Comparison of ENCODE assay signal across 30 cellular contexts in genomic region chr19:38673030-38673429, GRCh38. TPM values are rescaled to one million over a fixed set of nuclear protein-coding genes. Genes with fewer than 3 reads are reported as not detected.
DNase-seq lines count a peak whose midpoint lies in the region; ATAC-seq, FAIRE-seq and TF ChIP-seq lines count a peak whose summit lies in the region.
"Had no signal": no experiment of that assay in that cellular context is flagged by ENCODE, and none has a peak within 500 bp of the region (broad histone marks: within the 10 kb centered on the region; RNA-seq: fewer than 3 reads in every experiment).

No MANE protein-coding gene starts in this region.

- intact Hi-C loops in right cardiac atrium (cut with DNase I) (no loop called here), gastrocnemius medialis (cut with DNase I; ENCODE audit: low total_unique reads) (no loop called here), HepG2 (cut with micrococcal nuclease; ENCODE audit: unreplicated experiment) (no loop called here)

- H3K79me2 ChIP-seq in astrocyte (ENCODE audit: insufficient read depth, low read length) = peaks cover 96% of the 10 kb centered on the region
- H3K79me2 ChIP-seq in HepG2 (ENCODE audit: insufficient read depth, low read length) = peaks cover 90% of the 10 kb centered on the region

- TF ChIP-seq RAD21 in HepG2 (CRISPR knock-in tag; IDR thresholded peaks at IDR 0.05) = no peak

- H4K20me1 ChIP-seq in astrocyte (ENCODE audit: insufficient read depth, low read length) = peaks cover 88% of the 10 kb centered on the region
- H4K20me1 ChIP-seq in HepG2 (ENCODE audit: insufficient read depth, low read length) = peaks cover 58% of the 10 kb centered on the region

- in situ Hi-C loops in gastrocnemius medialis (cut with MboI; ENCODE audit: low sequenced_read_pairs in 4 of 4) (loop anchor here in 1 of 4 donors (25.0 kb wide), 1 partner anchor 1139 kb away; no protein-coding TSS in a partner anchor), HepG2 (cut with HindIII; ENCODE audit: extremely low pct_ligation_motif_present, low pct_unique_long_range_greater_than_20kb) (no loop called here)

- H3K27ac ChIP-seq in HEK293 (ENCODE audit: extremely low read depth, low read depth, low read length) = no peak overlapping the region
- no peak overlapping the region for H3K27ac ChIP-seq in astrocyte (ENCODE audit: low read depth, low read length)
- H3K27ac ChIP-seq in right cardiac atrium (ENCODE audit: low read length) = peak overlapping the region; percentile 64
- H3K27ac ChIP-seq in gastrocnemius medialis = peak overlapping the region; percentile 98 to 100 (median 99)
- H3K27ac ChIP-seq in HepG2 (ENCODE audit: extremely low read length, insufficient read depth, low read length) = no peak overlapping the region
- H3K27ac ChIP-seq: SK-N-MC had no signal

- H3K4me2 ChIP-seq in astrocyte (ENCODE audit: low read length) = no peak overlapping the region
- H3K4me2 ChIP-seq in HepG2 (ENCODE audit: low read depth, low read length) = no peak overlapping the region

- TF ChIP-seq POLR2A in gastrocnemius medialis (IDR thresholded peaks at IDR 0.05) (no peak), HepG2 (IDR thresholded peaks at IDR 0.05; ENCODE audit: insufficient read depth in 1 of 2, low read depth in 2 of 2, low read length in 2 of 2) (no peak)

- no peaks in the 10 kb centered on the region for H3K9me3 Mint-ChIP-seq in astrocyte (ENCODE audit: unreplicated experiment)
- no peaks in the 10 kb centered on the region for H3K9me3 Mint-ChIP-seq in activated CD8-positive, alpha-beta memory T cell treated with anti-CD3 and anti-CD28 coated beads, Interleukin-2, amount 10 ng/mL, durations not matched to agents 7 days and 5 days (ENCODE audit: low read depth)
- H3K9me3 Mint-ChIP-seq: activated naive CD8-positive, alpha-beta T cell treated with anti-CD3 and anti-CD28 coated beads, Interleukin-2, amount 10 ng/mL, durations not matched to agents 7 days and 5 days; activated T-cell treated with anti-CD3 and anti-CD28 coated beads, Interleukin-2, amount 50 U/mL, for 24 hours; CD4-positive, alpha-beta memory T cell; HFFc6; naive B cell had no signal

- H3K4me3 ChIP-seq in HEK293 (ENCODE audit: low read depth, low read length) (no peak overlapping the region), astrocyte (ENCODE audit: insufficient read depth, low read depth, low read length) (no peak overlapping the region), right cardiac atrium (ENCODE audit: low read length) (no peak overlapping the region), gastrocnemius medialis (no peak overlapping the region), HepG2 (replicated peaks in 1 of 3; ENCODE audit: insufficient read depth in 1 of 3, low read depth in 2 of 3, low read length in 3 of 3) (no peak overlapping the region)
- H3K4me3 ChIP-seq: dorsolateral prefrontal cortex, GM23248, K562, SK-N-MC had no signal

- peak overlapping the region; percentile 53 for H3K27ac Mint-ChIP-seq in astrocyte (ENCODE audit: unreplicated experiment)
- no peak overlapping the region for H3K27ac Mint-ChIP-seq in activated CD8-positive, alpha-beta memory T cell treated with anti-CD3 and anti-CD28 coated beads, Interleukin-2, amount 10 ng/mL, durations not matched to agents 7 days and 5 days
- H3K27ac Mint-ChIP-seq: activated naive CD8-positive, alpha-beta T cell treated with anti-CD3 and anti-CD28 coated beads, Interleukin-2, amount 10 ng/mL, durations not matched to agents 7 days and 5 days; activated T-cell treated with anti-CD3 and anti-CD28 coated beads, Interleukin-2, amount 50 U/mL, for 24 hours; CD4-positive, alpha-beta memory T cell had no signal

- FAIRE-seq in astrocyte (lab: Jason Lieb, UNC) (no peak), HepG2 (lab: Jason Lieb, UNC) (no peak)
- FAIRE-seq: D721Med, HTR-8/SVneo, K562 had no signal

- H3K27me3 Mint-ChIP-seq in astrocyte (ENCODE audit: low read depth, unreplicated experiment) = no peaks in the 10 kb centered on the region
- no peaks in the 10 kb centered on the region for H3K27me3 Mint-ChIP-seq in activated CD8-positive, alpha-beta memory T cell treated with anti-CD3 and anti-CD28 coated beads, Interleukin-2, amount 10 ng/mL, durations not matched to agents 7 days and 5 days
- H3K27me3 Mint-ChIP-seq: activated naive CD8-positive, alpha-beta T cell treated with anti-CD3 and anti-CD28 coated beads, Interleukin-2, amount 10 ng/mL, durations not matched to agents 7 days and 5 days; activated T-cell treated with anti-CD3 and anti-CD28 coated beads, Interleukin-2, amount 50 U/mL, for 24 hours; CD4-positive, alpha-beta memory T cell; naive B cell had no signal

- H3K4me1 ChIP-seq in HEK293 (ENCODE audit: control insufficient read depth, insufficient read depth, low read length) = peaks cover 33% of the 10 kb centered on the region
- peaks cover 70% of the 10 kb centered on the region for H3K4me1 ChIP-seq in astrocyte (ENCODE audit: insufficient read depth, low read length)
- H3K4me1 ChIP-seq in right cardiac atrium (ENCODE audit: control insufficient read depth, insufficient read depth, low read length) = peaks cover 53% of the 10 kb centered on the region
- H3K4me1 ChIP-seq in gastrocnemius medialis = peaks cover 79 to 89% of the 10 kb centered on the region in 2 donors
- peaks cover 87% of the 10 kb centered on the region for H3K4me1 ChIP-seq in HepG2 (ENCODE audit: insufficient read depth, low read length)

- H3K27me3 ChIP-seq in astrocyte (ENCODE audit: insufficient read depth, low read length) = no peaks in the 10 kb centered on the region
- H3K27me3 ChIP-seq in right cardiac atrium (ENCODE audit: control insufficient read depth, insufficient read depth) = no peaks in the 10 kb centered on the region
- H3K27me3 ChIP-seq in gastrocnemius medialis = no peaks in the 10 kb centered on the region
- no peaks in the 10 kb centered on the region for H3K27me3 ChIP-seq in HepG2 (ENCODE audit: control insufficient read depth in 1 of 2, insufficient read depth in 2 of 2, low read length in 2 of 2)
- H3K27me3 ChIP-seq: dorsolateral prefrontal cortex had no signal

- DNase-seq in astrocyte (ENCODE audit: low read depth) (no peak), right cardiac atrium (no peak), gastrocnemius medialis (no peak), HepG2 (ENCODE audit: low spot score) (no peak), amniotic stem cell (lab: John Stamatoyannopoulos, UW) (no peak)
- DNase-seq in activated CD8-positive, alpha-beta memory T cell treated with anti-CD3 and anti-CD28 coated beads, Interleukin-2, amount 10 ng/mL, durations not matched to agents 7 days and 5 days = no peak
- DNase-seq: activated CD4-positive, alpha-beta T cell treated with anti-CD3 and anti-CD28 coated beads, Interleukin-2, amount 50 U/mL, for 1 hour; activated CD4-positive, CD25-positive, alpha-beta regulatory T cell; activated gamma-delta T cell; activated naive CD8-positive, alpha-beta T cell treated with anti-CD3 and anti-CD28 coated beads, Interleukin-2, amount 10 ng/mL, durations not matched to agents 7 days and 5 days; activated T-cell treated with anti-CD3 and anti-CD28 coated beads, Interleukin-2, amount 50 U/mL, for 24 hours; CD4-positive, alpha-beta memory T cell; DND-41; dorsolateral prefrontal cortex; GF-D8; GM23248; HFFc6; midbrain; naive B cell; NCI-H1092 treated with DMSO at 0.1 percent for 48 hours; NCI-H1694 treated with DMSO at 0.1 percent for 48 hours; NCI-H446 treated with DMSO at 0.1 percent for 48 hours; stimulated activated naive CD4-positive, alpha-beta T cell treated with Interleukin-2 at 50 U/mL for 16 hours had no signal

- no peak for TF ChIP-seq EP300 in HepG2 (IDR thresholded peaks at IDR 0.05; ENCODE audit: low read depth in 2 of 2, low read length in 2 of 2)
- TF ChIP-seq EP300 in HepG2 (CRISPR knock-in tag; IDR thresholded peaks at IDR 0.05; ENCODE audit: borderline replicate concordance) = no peak

- H3K9ac ChIP-seq in astrocyte (ENCODE audit: low read length) = no peak overlapping the region
- no peak overlapping the region for H3K9ac ChIP-seq in HepG2 (ENCODE audit: insufficient read depth, low read depth, low read length)
- H3K9ac ChIP-seq: GM23248 had no signal

- TF ChIP-seq CTCF in HEK293 (tag by site-specific recombination; IDR thresholded peaks at IDR 0.05) = no peak
- no peak for TF ChIP-seq CTCF in astrocyte (IDR thresholded peaks at IDR 0.05; ENCODE audit: insufficient read depth, low read depth, low read length)
- no peak for TF ChIP-seq CTCF in gastrocnemius medialis (IDR thresholded peaks at IDR 0.05 in 4 of 5, conservative IDR thresholded peaks at IDR 0.05 in 1 of 5)
- no peak for TF ChIP-seq CTCF in HepG2 (CRISPR knock-in tag; IDR thresholded peaks at IDR 0.05)

- H2AFZ ChIP-seq in astrocyte (ENCODE audit: low read depth, low read length) (no peak overlapping the region), HepG2 (ENCODE audit: low read length) (no peak overlapping the region)
- H2AFZ ChIP-seq: GM23248 had no signal

- CTCF ChIA-PET in HEK293 (lab: Yijun Ruan, JAX) (no interaction called here), HepG2 (lab: Yijun Ruan, JAX; ENCODE audit: low intra/inter-chr PET ratio, low total read pairs) (no interaction called here)
- CTCF ChIA-PET in activated CD8-positive, alpha-beta memory T cell treated with anti-CD3 and anti-CD28 coated beads, Interleukin-2, amount 10 ng/mL, durations not matched to agents 7 days and 5 days (lab: Charles Lee) = no interaction called here

- H3K9me3 ChIP-seq in HEK293 (ENCODE audit: control insufficient read depth, insufficient read depth, low read depth, low read length) (no peaks in the 10 kb centered on the region), astrocyte (ENCODE audit: insufficient read depth, low read depth, low read length) (no peaks in the 10 kb centered on the region), right cardiac atrium (ENCODE audit: control insufficient read depth, low read length) (no peaks in the 10 kb centered on the region), gastrocnemius medialis (no peaks in the 10 kb centered on the region), HepG2 (ENCODE audit: low read length) (no peaks in the 10 kb centered on the region)

- ATAC-seq in right cardiac atrium = no peak
- ATAC-seq in gastrocnemius medialis = no peak
- no peak for ATAC-seq in HG02763 (IDR thresholded peaks at IDR 0.05; ENCODE audit: unreplicated experiment)
- no peak for ATAC-seq in HepG2
- ATAC-seq in activated CD8-positive, alpha-beta memory T cell treated with anti-CD3 and anti-CD28 coated beads, Interleukin-2, amount 10 ng/mL, durations not matched to agents 7 days and 5 days = no peak
- ATAC-seq: K562 had no signal

- peaks cover 30% of the 10 kb centered on the region for H3K36me3 Mint-ChIP-seq in astrocyte (ENCODE audit: low read depth, unreplicated experiment)
- peaks cover 28% of the 10 kb centered on the region for H3K36me3 Mint-ChIP-seq in activated CD8-positive, alpha-beta memory T cell treated with anti-CD3 and anti-CD28 coated beads, Interleukin-2, amount 10 ng/mL, durations not matched to agents 7 days and 5 days
- H3K36me3 Mint-ChIP-seq: naive B cell had no signal

- 91% methylated on average over 4 of the region's 4 CpGs for whole genome bisulfite sequencing in right cardiac atrium
- WGBS in HepG2 (ENCODE audit: low lambda C conversion rate) = 97% methylated on average over 4 of the region's 4 CpGs

- POLR2A ChIA-PET in HEK293 (lab: Yijun Ruan, JAX) = interaction anchor here (0.7 kb wide), 1 partner anchor 26 kb away, joined by 5 read pairs; no protein-coding TSS in a partner anchor
- POLR2A ChIA-PET in HepG2 (lab: Yijun Ruan, JAX) = no interaction called here

- peaks cover 78% of the 10 kb centered on the region for H3K4me1 Mint-ChIP-seq in astrocyte (ENCODE audit: low read depth, unreplicated experiment)
- peaks cover 80% of the 10 kb centered on the region for H3K4me1 Mint-ChIP-seq in activated CD8-positive, alpha-beta memory T cell treated with anti-CD3 and anti-CD28 coated beads, Interleukin-2, amount 10 ng/mL, durations not matched to agents 7 days and 5 days

- H3K36me3 ChIP-seq in HEK293 (ENCODE audit: control insufficient read depth in 2 of 2, insufficient read depth in 1 of 2, low read length in 2 of 2) (peaks cover 4 to 25% of the 10 kb centered on the region in 2 experiments; a peak in 2 of 3 replicates), astrocyte (ENCODE audit: insufficient read depth, low read length) (peaks cover 6% of the 10 kb centered on the region), gastrocnemius medialis (no peaks in the 10 kb centered on the region), HepG2 (replicated peaks in 1 of 2; ENCODE audit: control insufficient read depth in 1 of 2, insufficient read depth in 2 of 2, low read length in 2 of 2) (peaks cover 13 to 44% of the 10 kb centered on the region in 2 experiments)

- no peak overlapping the region for H3K4me3 Mint-ChIP-seq in astrocyte (ENCODE audit: unreplicated experiment)
- H3K4me3 Mint-ChIP-seq in activated CD8-positive, alpha-beta memory T cell treated with anti-CD3 and anti-CD28 coated beads, Interleukin-2, amount 10 ng/mL, durations not matched to agents 7 days and 5 days = no peak overlapping the region
- H3K4me3 Mint-ChIP-seq: activated naive CD8-positive, alpha-beta T cell treated with anti-CD3 and anti-CD28 coated beads, Interleukin-2, amount 10 ng/mL, durations not matched to agents 7 days and 5 days; activated T-cell treated with anti-CD3 and anti-CD28 coated beads, Interleukin-2, amount 50 U/mL, for 24 hours; CD4-positive, alpha-beta memory T cell had no signal

- BruUV-seq in HepG2 (replicated peaks; lab: Mats Ljungman, UMichigan) = no TSS peak

RNA-seq across cellular contexts. Expression of gene ACTN4, which starts 25.6 kb away (rescaled TPM):
- 805 and 879 TPM in 2 replicates for total RNA-seq in astrocyte
- total RNA-seq in right cardiac atrium = 100 to 1,000 TPM; 116 to 226 (median 122) TPM
- 87.4 TPM for polyA plus RNA-seq in right cardiac atrium
- total RNA-seq in gastrocnemius medialis = 10 to 100 TPM; 32.0 to 85.3 (median 63.9) TPM
- 167 and 192 TPM in 2 replicates for total RNA-seq in HepG2 (2016; rRNA removed; fragmentation: Illumina TruSeq; extraction: Trizol)
- total RNA-seq in HepG2 (2016; cell fraction: cytosol; rRNA removed; fragmentation: Illumina TruSeq; extraction: Trizol; ENCODE audit: low read depth) = 13.8 and 15.0 TPM in 2 replicates
- 122 and 176 TPM in 2 replicates for total RNA-seq in HepG2 (2016; cell fraction: insoluble cytoplasmic fraction; rRNA removed; fragmentation: Illumina TruSeq; extraction: Trizol)
- 28.6 and 34.1 TPM in 2 replicates for total RNA-seq in HepG2 (2016; cell fraction: membrane; rRNA removed; fragmentation: Illumina TruSeq; extraction: Trizol)
- total RNA-seq in HepG2 (2016; cell fraction: nucleus; rRNA removed; fragmentation: Illumina TruSeq; extraction: Trizol) = 148 and 165 TPM in 2 replicates
- polyA plus RNA-seq in HepG2 (2011; rRNA removed) = 171 and 223 TPM in 2 replicates
- polyA plus RNA-seq in HepG2 (2011; cell fraction: cytosol; rRNA removed) = 82.2 and 91.7 TPM in 2 replicates
- 437 and 620 TPM in 2 replicates for polyA plus RNA-seq in HepG2 (2011; cell fraction: nucleus; rRNA removed)
- 222 and 260 TPM in 2 replicates for polyA plus RNA-seq in HepG2 (2012)
- polyA plus RNA-seq in HepG2 (2016; cell fraction: cytosol; fragmentation: Illumina TruSeq; extraction: Trizol; ENCODE audit: low read depth) = 5.8 and 8.5 TPM in 2 replicates
- 192 and 256 TPM in 2 replicates for polyA plus RNA-seq in HepG2 (2016; cell fraction: insoluble cytoplasmic fraction; fragmentation: Illumina TruSeq; extraction: Trizol; ENCODE audit: low read depth)
- polyA plus RNA-seq in HepG2 (2016; cell fraction: membrane; fragmentation: Illumina TruSeq; extraction: Trizol; ENCODE audit: low read depth) = 20.9 and 27.6 TPM in 2 replicates
- polyA plus RNA-seq in HepG2 (2016; cell fraction: nucleus; fragmentation: Illumina TruSeq; extraction: Trizol; ENCODE audit: insufficient read depth, low read depth) = 435 and 441 TPM in 2 replicates
- 172 and 192 TPM in 2 replicates for polyA minus RNA-seq in HepG2 (2011; rRNA and poly(A)+ RNA removed; ENCODE audit: low replicate concordance)
- 86.2 and 95.5 TPM in 2 replicates for polyA minus RNA-seq in HepG2 (2011; cell fraction: cytosol; rRNA and poly(A)+ RNA removed)
- 73.1 and 75.2 TPM in 2 replicates for polyA minus RNA-seq in HepG2 (2011; cell fraction: nucleus; rRNA and poly(A)+ RNA removed)
- 100 to 1,000 TPM; 413 to 433 TPM for total RNA-seq in activated CD8-positive, alpha-beta memory T cell treated with anti-CD3 and anti-CD28 coated beads, Interleukin-2, amount 10 ng/mL, durations not matched to agents 7 days and 5 days

RNA-seq across cellular contexts. Expression of gene EIF3K, which starts 54.0 kb away (rescaled TPM):
- total RNA-seq in astrocyte = 222 and 229 TPM in 2 replicates
- total RNA-seq in right cardiac atrium = 100 to 1,000 TPM; 477 to 576 (median 534) TPM
- 829 TPM for polyA plus RNA-seq in right cardiac atrium
- total RNA-seq in gastrocnemius medialis = 100 to 1,000 TPM; 619 to 975 (median 681) TPM
- 258 and 351 TPM in 2 replicates for total RNA-seq in HepG2 (2016; rRNA removed; fragmentation: Illumina TruSeq; extraction: Trizol)
- 100 and 104 TPM in 2 replicates for total RNA-seq in HepG2 (2016; cell fraction: cytosol; rRNA removed; fragmentation: Illumina TruSeq; extraction: Trizol; ENCODE audit: low read depth)
- total RNA-seq in HepG2 (2016; cell fraction: insoluble cytoplasmic fraction; rRNA removed; fragmentation: Illumina TruSeq; extraction: Trizol) = 260 and 364 TPM in 2 replicates
- total RNA-seq in HepG2 (2016; cell fraction: membrane; rRNA removed; fragmentation: Illumina TruSeq; extraction: Trizol) = 174 and 175 TPM in 2 replicates
- 92.4 TPM in 2 replicates for total RNA-seq in HepG2 (2016; cell fraction: nucleus; rRNA removed; fragmentation: Illumina TruSeq; extraction: Trizol)
- 179 and 230 TPM in 2 replicates for polyA plus RNA-seq in HepG2 (2011; rRNA removed)
- polyA plus RNA-seq in HepG2 (2011; cell fraction: cytosol; rRNA removed) = 271 and 427 TPM in 2 replicates
- 210 and 224 TPM in 2 replicates for polyA plus RNA-seq in HepG2 (2011; cell fraction: nucleus; rRNA removed)
- polyA plus RNA-seq in HepG2 (2012) = 171 and 172 TPM in 2 replicates
- 106 and 109 TPM in 2 replicates for polyA plus RNA-seq in HepG2 (2016; cell fraction: cytosol; fragmentation: Illumina TruSeq; extraction: Trizol; ENCODE audit: low read depth)
- 349 and 386 TPM in 2 replicates for polyA plus RNA-seq in HepG2 (2016; cell fraction: insoluble cytoplasmic fraction; fragmentation: Illumina TruSeq; extraction: Trizol; ENCODE audit: low read depth)
- polyA plus RNA-seq in HepG2 (2016; cell fraction: membrane; fragmentation: Illumina TruSeq; extraction: Trizol; ENCODE audit: low read depth) = 161 and 168 TPM in 2 replicates
- 163 and 169 TPM in 2 replicates for polyA plus RNA-seq in HepG2 (2016; cell fraction: nucleus; fragmentation: Illumina TruSeq; extraction: Trizol; ENCODE audit: insufficient read depth, low read depth)
- polyA minus RNA-seq in HepG2 (2011; rRNA and poly(A)+ RNA removed; ENCODE audit: low replicate concordance) = 199 and 296 TPM in 2 replicates
- polyA minus RNA-seq in HepG2 (2011; cell fraction: cytosol; rRNA and poly(A)+ RNA removed) = 94.6 and 127 TPM in 2 replicates
- 43.4 and 51.5 TPM in 2 replicates for polyA minus RNA-seq in HepG2 (2011; cell fraction: nucleus; rRNA and poly(A)+ RNA removed)
- 100 to 1,000 TPM; 281 to 308 TPM for total RNA-seq in activated CD8-positive, alpha-beta memory T cell treated with anti-CD3 and anti-CD28 coated beads, Interleukin-2, amount 10 ng/mL, durations not matched to agents 7 days and 5 days

RNA-seq across cellular contexts. Expression of gene MAP4K1, which starts 55.3 kb away (rescaled TPM):
- total RNA-seq in astrocyte (0.87 and 1.7 TPM in 2 replicates), right cardiac atrium (1 to 10 TPM; 1.0 to 4.4 (median 3.0) TPM), gastrocnemius medialis (under 1 TPM in 3 of 4 donors, not detected in 1; 0.31 to 0.97 (median 0.78) TPM), HepG2 (2016; rRNA removed; fragmentation: Illumina TruSeq; extraction: Trizol) (0.89 TPM in 1 of 2 replicates, not detected in the other)
- polyA plus RNA-seq in right cardiac atrium (0.88 TPM), HepG2 (2011; rRNA removed) (0.24 and 0.35 TPM in 2 replicates)
- not detected in 2 replicates for total RNA-seq in HepG2 (2016; cell fraction: cytosol; rRNA removed; fragmentation: Illumina TruSeq; extraction: Trizol; ENCODE audit: low read depth)
- 0.39 and 0.41 TPM in 2 replicates for total RNA-seq in HepG2 (2016; cell fraction: insoluble cytoplasmic fraction; rRNA removed; fragmentation: Illumina TruSeq; extraction: Trizol)
- 0.19 and 0.62 TPM in 2 replicates for total RNA-seq in HepG2 (2016; cell fraction: membrane; rRNA removed; fragmentation: Illumina TruSeq; extraction: Trizol)
- total RNA-seq in HepG2 (2016; cell fraction: nucleus; rRNA removed; fragmentation: Illumina TruSeq; extraction: Trizol) = 0.60 TPM in 1 of 2 replicates, not detected in the other
- 0.05 and 0.31 TPM in 2 replicates for polyA plus RNA-seq in HepG2 (2011; cell fraction: cytosol; rRNA removed)
- 2.1 and 2.6 TPM in 2 replicates for polyA plus RNA-seq in HepG2 (2011; cell fraction: nucleus; rRNA removed)
- polyA plus RNA-seq in HepG2 (2012) = 0.44 and 0.64 TPM in 2 replicates
- polyA plus RNA-seq in HepG2 (2016; cell fraction: cytosol; fragmentation: Illumina TruSeq; extraction: Trizol; ENCODE audit: low read depth) = not detected in 2 replicates
- 0.52 TPM in 1 of 2 replicates, not detected in the other for polyA plus RNA-seq in HepG2 (2016; cell fraction: insoluble cytoplasmic fraction; fragmentation: Illumina TruSeq; extraction: Trizol; ENCODE audit: low read depth)
- polyA plus RNA-seq in HepG2 (2016; cell fraction: membrane; fragmentation: Illumina TruSeq; extraction: Trizol; ENCODE audit: low read depth) = not detected in 2 replicates
- polyA plus RNA-seq in HepG2 (2016; cell fraction: nucleus; fragmentation: Illumina TruSeq; extraction: Trizol; ENCODE audit: insufficient read depth, low read depth) = 1.4 and 3.1 TPM in 2 replicates
- 0.91 TPM in 1 of 2 replicates, not detected in the other for polyA minus RNA-seq in HepG2 (2011; rRNA and poly(A)+ RNA removed; ENCODE audit: low replicate concordance)
- not detected in 2 replicates for polyA minus RNA-seq in HepG2 (2011; cell fraction: cytosol; rRNA and poly(A)+ RNA removed)
- not detected in 2 replicates for polyA minus RNA-seq in HepG2 (2011; cell fraction: nucleus; rRNA and poly(A)+ RNA removed)
- total RNA-seq in activated CD8-positive, alpha-beta memory T cell treated with anti-CD3 and anti-CD28 coated beads, Interleukin-2, amount 10 ng/mL, durations not matched to agents 7 days and 5 days = 100 to 1,000 TPM; 337 to 497 TPM
- total RNA-seq: glomerular endothelial cell, GM23248 had no signal

Comparison
In these comparisons a context has a peak if more than half of its experiments do, and no peak if none do; other contexts are left out.
1. H3K27ac ChIP-seq: peak in right cardiac atrium (single experiment) and gastrocnemius medialis (4 of 4); none in HEK293 (single experiment), astrocyte (single experiment) and HepG2 (single experiment).
2. RNA of gene MAP4K1, which starts 55.3 kb away (total RNA-seq): 337 to 497 TPM in activated CD8-positive, alpha-beta memory T cell treated with anti-CD3 and anti-CD28 coated beads, Interleukin-2, amount 10 ng/mL, durations not matched to agents 7 days and 5 days; 1.0 to 4.4 TPM in right cardiac atrium, 0.87 to 1.7 TPM in astrocyte, 0.19 to 0.89 TPM in HepG2 and 0.31 to 0.97 TPM in gastrocnemius medialis; every median in the first group is over 10 times any median in the second.